ENCODE assay signal across 1 cellular context in the genomic region with DNA sequence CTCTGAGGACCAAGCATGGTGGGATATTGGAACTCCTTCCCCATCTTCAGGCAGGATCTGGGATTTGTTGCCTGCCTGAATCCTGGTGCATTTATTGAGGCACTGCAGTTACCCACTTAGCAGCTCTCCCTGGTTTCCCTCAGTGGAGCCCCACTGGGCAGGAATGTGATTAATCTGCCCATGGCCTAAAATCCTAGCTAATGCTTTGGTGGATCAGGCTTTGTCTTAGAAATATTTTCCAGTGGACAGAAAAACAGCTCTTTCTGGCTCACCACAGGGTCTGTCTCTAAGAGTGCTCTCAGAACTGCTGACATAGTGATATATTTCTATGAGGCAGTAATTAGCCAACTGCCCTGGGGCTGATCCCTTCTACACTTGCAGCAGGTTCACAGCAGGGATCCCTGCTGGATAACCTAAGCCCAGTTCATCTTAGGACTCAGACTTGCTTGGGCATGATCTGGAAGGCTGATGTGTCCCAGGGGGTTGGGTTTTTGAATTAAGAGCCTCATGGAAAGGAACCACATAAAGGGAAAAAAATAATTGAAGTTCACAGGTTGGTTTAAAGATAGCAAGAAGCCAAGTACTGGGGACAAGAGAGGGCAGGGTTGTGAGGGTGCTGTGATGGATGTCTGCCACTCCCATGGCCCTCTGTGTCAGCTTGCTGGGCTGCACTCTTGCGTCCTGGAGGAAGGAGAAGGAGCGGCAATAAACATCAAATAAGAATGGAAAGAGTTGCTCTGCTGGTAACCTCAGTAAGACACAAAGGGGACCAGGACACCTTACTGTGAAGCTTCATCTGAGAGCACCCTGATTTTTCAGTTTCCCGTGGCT.
A peak's percentile ranks its signal among the peaks of the same experiment; 100 is the strongest.
TF ChIP-seq lines count a peak whose summit lies in the region.

No MANE protein-coding gene starts in this region.

TF ChIP-seq in HEK293, 187 proteins besides CTCF, POLR2A, EP300 and RAD21 (continued from another document and continues in another):
- TF ChIP-seq ZNF175 (tag by site-specific recombination; IDR thresholded peaks at IDR 0.05): no peak
- peak; percentile 88 for TF ChIP-seq ZNF18 (tag by site-specific recombination; IDR thresholded peaks at IDR 0.05)
- TF ChIP-seq OSR2 (tag by site-specific recombination; IDR thresholded peaks at IDR 0.05): peak; percentile 93
- TF ChIP-seq ZNF792 (tag by site-specific recombination; IDR thresholded peaks at IDR 0.05): no peak
- TF ChIP-seq ZNF416 (tag by site-specific recombination; IDR thresholded peaks at IDR 0.05): no peak
- TF ChIP-seq, protein P1, sequence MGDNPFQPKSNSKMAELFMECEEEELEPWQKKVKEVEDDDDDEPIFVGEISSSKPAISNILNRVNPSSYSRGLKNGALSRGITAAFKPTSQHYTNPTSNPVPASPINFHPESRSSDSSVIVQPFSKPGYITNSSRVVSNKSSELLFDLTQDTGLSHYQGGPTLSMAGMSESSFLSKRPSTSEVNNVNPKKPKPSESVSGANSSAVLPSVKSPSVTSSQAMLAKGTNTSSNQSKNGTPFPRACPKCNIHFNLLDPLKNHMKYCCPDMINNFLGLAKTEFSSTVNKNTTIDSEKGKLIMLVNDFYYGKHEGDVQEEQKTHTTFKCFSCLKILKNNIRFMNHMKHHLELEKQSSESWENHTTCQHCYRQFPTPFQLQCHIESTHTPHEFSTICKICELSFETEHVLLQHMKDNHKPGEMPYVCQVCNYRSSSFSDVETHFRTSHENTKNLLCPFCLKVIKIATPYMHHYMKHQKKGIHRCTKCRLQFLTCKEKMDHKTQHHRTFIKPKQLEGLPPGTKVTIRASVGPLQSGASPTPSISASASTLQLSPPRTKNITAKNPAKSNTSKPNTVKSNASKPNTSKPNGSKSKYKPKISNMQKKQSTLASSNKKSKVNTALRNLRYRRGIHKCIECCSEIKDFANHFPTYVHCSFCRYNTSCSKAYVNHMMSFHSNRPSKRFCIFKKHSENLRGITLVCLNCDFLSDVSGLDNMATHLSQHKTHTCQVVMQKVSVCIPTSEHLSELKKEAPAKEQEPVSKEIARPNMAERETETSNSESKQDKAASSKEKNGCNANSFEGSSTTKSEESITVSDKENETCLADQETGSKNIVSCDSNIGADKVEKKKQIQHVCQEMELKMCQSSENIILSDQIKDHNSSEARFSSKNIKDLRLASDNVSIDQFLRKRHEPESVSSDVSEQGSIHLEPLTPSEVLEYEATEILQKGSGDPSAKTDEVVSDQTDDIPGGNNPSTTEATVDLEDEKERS (tag by site-specific recombination; IDR thresholded peaks at IDR 0.05): no peak
- TF ChIP-seq ZNF214 (tag by site-specific recombination; IDR thresholded peaks at IDR 0.05; ENCODE audit: borderline replicate concordance): no peak
- TF ChIP-seq ZSCAN5A (tag by site-specific recombination; IDR thresholded peaks at IDR 0.05): no peak
- no peak for TF ChIP-seq ZNF704 (tag by site-specific recombination; IDR thresholded peaks at IDR 0.05)
- no peak for TF ChIP-seq ZNF518A (tag by site-specific recombination; conservative IDR thresholded peaks at IDR 0.05; ENCODE audit: low read depth)
- no peak for TF ChIP-seq ZNF211 (tag by site-specific recombination; IDR thresholded peaks at IDR 0.05; ENCODE audit: low read depth)
- TF ChIP-seq ZNF692 (tag by site-specific recombination; IDR thresholded peaks at IDR 0.05): peak; percentile 65
- TF ChIP-seq YY2 (tag by site-specific recombination; IDR thresholded peaks at IDR 0.05): no peak
- peak; percentile 89 for TF ChIP-seq ZXDB (tag by site-specific recombination; IDR thresholded peaks at IDR 0.05)
- peak; percentile 42; the same call in 1 of the 2 replicates for TF ChIP-seq ZSCAN4 (tag by site-specific recombination; IDR thresholded peaks at IDR 0.05)
- no peak for TF ChIP-seq HOXC10 (CRISPR knock-in tag; IDR thresholded peaks at IDR 0.05)
- TF ChIP-seq ZBTB10 (tag by site-specific recombination; IDR thresholded peaks at IDR 0.05): no peak
- no peak for TF ChIP-seq ZNF23 (tag by site-specific recombination; IDR thresholded peaks at IDR 0.05; ENCODE audit: borderline replicate concordance)
- peak; percentile 22; the same call in 1 of the 2 replicates for TF ChIP-seq BCL11A (tag by site-specific recombination; IDR thresholded peaks at IDR 0.05; ENCODE audit: low read depth)
- no peak for TF ChIP-seq ZNF544 (tag by site-specific recombination; IDR thresholded peaks at IDR 0.05)
- TF ChIP-seq ZNF670 (tag by site-specific recombination; IDR thresholded peaks at IDR 0.05; ENCODE audit: low read depth): no peak
- no peak for TF ChIP-seq ZNF837 (tag by site-specific recombination; IDR thresholded peaks at IDR 0.05)
- TF ChIP-seq, protein P2, sequence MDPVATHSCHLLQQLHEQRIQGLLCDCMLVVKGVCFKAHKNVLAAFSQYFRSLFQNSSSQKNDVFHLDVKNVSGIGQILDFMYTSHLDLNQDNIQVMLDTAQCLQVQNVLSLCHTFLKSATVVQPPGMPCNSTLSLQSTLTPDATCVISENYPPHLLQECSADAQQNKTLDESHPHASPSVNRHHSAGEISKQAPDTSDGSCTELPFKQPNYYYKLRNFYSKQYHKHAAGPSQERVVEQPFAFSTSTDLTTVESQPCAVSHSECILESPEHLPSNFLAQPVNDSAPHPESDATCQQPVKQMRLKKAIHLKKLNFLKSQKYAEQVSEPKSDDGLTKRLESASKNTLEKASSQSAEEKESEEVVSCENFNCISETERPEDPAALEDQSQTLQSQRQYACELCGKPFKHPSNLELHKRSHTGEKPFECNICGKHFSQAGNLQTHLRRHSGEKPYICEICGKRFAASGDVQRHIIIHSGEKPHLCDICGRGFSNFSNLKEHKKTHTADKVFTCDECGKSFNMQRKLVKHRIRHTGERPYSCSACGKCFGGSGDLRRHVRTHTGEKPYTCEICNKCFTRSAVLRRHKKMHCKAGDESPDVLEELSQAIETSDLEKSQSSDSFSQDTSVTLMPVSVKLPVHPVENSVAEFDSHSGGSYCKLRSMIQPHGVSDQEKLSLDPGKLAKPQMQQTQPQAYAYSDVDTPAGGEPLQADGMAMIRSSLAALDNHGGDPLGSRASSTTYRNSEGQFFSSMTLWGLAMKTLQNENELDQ (tag by site-specific recombination; IDR thresholded peaks at IDR 0.05; ENCODE audit: low read depth): no peak
- TF ChIP-seq ZNF48 (tag by site-specific recombination; IDR thresholded peaks at IDR 0.05): no peak
- TF ChIP-seq ZBTB7A (tag by site-specific recombination; IDR thresholded peaks at IDR 0.05; ENCODE audit: low read depth): no peak
- TF ChIP-seq SP3 (tag by site-specific recombination; IDR thresholded peaks at IDR 0.05): no peak
- TF ChIP-seq, protein P3, sequence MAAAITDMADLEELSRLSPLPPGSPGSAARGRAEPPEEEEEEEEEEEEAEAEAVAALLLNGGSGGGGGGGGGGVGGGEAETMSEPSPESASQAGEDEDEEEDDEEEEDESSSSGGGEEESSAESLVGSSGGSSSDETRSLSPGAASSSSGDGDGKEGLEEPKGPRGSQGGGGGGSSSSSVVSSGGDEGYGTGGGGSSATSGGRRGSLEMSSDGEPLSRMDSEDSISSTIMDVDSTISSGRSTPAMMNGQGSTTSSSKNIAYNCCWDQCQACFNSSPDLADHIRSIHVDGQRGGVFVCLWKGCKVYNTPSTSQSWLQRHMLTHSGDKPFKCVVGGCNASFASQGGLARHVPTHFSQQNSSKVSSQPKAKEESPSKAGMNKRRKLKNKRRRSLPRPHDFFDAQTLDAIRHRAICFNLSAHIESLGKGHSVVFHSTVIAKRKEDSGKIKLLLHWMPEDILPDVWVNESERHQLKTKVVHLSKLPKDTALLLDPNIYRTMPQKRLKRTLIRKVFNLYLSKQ (tag by site-specific recombination; IDR thresholded peaks at IDR 0.05; ENCODE audit: borderline replicate concordance): no peak
